Comparison of ENCODE assay signal across 11 cellular contexts in the genomic region with DNA sequence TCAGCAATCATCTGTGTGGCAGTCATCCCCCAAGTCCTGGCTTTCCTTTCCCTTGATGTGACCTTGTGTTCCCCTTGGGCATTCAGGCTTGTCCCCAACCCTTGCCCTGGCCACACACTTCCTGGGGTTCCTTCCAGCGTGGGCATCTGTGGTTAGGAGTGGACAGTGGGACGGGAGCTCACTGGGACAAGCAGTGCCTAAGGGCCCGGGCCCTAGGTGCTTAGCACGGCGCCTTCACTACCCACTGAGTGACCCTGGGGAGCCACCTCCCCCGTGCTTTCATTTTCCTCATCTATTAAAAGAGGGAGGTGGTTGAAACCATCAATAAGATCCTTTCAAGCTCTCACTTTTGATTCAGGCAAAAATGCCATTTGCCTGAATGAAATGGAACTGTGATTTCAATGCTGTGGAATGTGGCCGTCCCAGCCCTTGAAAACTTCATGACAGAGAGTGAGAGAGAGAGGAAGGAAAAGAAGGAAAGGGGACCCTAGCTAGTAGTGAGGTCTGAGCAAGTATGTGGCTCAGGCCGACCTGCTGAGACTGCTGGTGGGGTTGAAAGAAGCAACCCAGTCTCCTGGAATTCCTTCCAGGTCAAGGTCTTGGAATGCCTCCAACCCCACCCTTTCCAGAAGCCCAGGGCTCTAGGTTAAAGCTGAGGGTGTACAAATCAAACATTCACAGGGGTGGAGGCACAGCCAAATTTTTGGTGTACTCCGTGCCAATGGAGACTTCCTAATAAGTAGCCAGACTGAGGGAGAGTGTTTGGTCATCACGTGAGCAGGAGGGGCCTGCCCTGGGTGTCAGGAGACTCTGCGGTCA.
A peak's percentile ranks its signal among the peaks of the same experiment; 100 is the strongest.
DNase-seq lines count a peak whose midpoint lies in the region; ATAC-seq and TF ChIP-seq lines count a peak whose summit lies in the region.
"Had no signal": no experiment of that assay in that cellular context is flagged by ENCODE, and none has a peak within 500 bp of the region (broad histone marks: within the 10 kb centered on the region; RNA-seq: fewer than 3 reads in every experiment).

No MANE protein-coding gene starts in this region.

- H3K4me3 Mint-ChIP-seq in nephron = no peak overlapping the region
- H3K4me3 Mint-ChIP-seq in effector memory CD8-positive, alpha-beta T cell = no peak overlapping the region

- H3K36me3 ChIP-seq in Panc1 (ENCODE audit: control insufficient read depth, insufficient read depth, low read length) = no peaks in the 10 kb centered on the region
- H3K36me3 ChIP-seq: BLaER1 had no signal

- peak overlapping the region; percentile 3; the same call in 1 of the 2 replicates for H3K4me3 ChIP-seq in AG04449 (ENCODE audit: low read depth, low read length)
- H3K4me3 ChIP-seq in Panc1 (ENCODE audit: low read depth in 2 of 2, low read length in 2 of 2) = no peak overlapping the region
- H3K4me3 ChIP-seq in dorsolateral prefrontal cortex = no peak overlapping the region
- H3K4me3 ChIP-seq: BLaER1 had no signal

- no peak for DNase-seq in AG04449 (ENCODE audit: low read depth, low spot score)
- DNase-seq in Panc1 (ENCODE audit: low read depth, low spot score) = no peak
- peak; percentile 23 for DNase-seq in fibroblast of peridontal ligament (ENCODE audit: extremely low read depth)
- no peak for DNase-seq in effector memory CD8-positive, alpha-beta T cell
- no peak for DNase-seq in dorsolateral prefrontal cortex
- DNase-seq: activated T-cell treated with anti-CD3 and anti-CD28 coated beads for 4 hours, small intestine had no signal

- CTCF ChIA-PET in AG04449 (lab: Yijun Ruan, JAX) (interaction anchor here (1.0 to 1.6 kb wide), 3 partner anchors 9 to 66 kb away, joined by 3 to 5 read pairs (median 4); no protein-coding TSS in a partner anchor), Panc1 (lab: Charles Lee) (interaction anchor here (0.5 kb wide), 1 partner anchor 317 kb away, joined by 4 read pairs; no protein-coding TSS in a partner anchor)

- TF ChIP-seq CTCF in AG04449 (IDR thresholded peaks at IDR 0.05; ENCODE audit: insufficient read depth, low read length, missing control alignments) = no peak
- no peak for TF ChIP-seq CTCF in Panc1 (IDR thresholded peaks at IDR 0.05)
- TF ChIP-seq CTCF in nephron (IDR thresholded peaks at IDR 0.05; ENCODE audit: unreplicated experiment in 3 of 3) = no peak
- no peak for TF ChIP-seq CTCF in dorsolateral prefrontal cortex (IDR thresholded peaks at IDR 0.05 in 54 of 56, conservative IDR thresholded peaks at IDR 0.05 in 2 of 56; ENCODE audit: low read depth in 1 of 56, partially characterized antibody in 56 of 56)

- H3K27me3 Mint-ChIP-seq in nephron (ENCODE audit: low read depth) = peaks cover 46% of the 10 kb centered on the region
- peaks cover 0 to 18% of the 10 kb centered on the region in 2 donors for H3K27me3 Mint-ChIP-seq in effector memory CD8-positive, alpha-beta T cell

- intact Hi-C loops in Panc1 (cut with micrococcal nuclease; ENCODE audit: unreplicated experiment) (no loop called here), dorsolateral prefrontal cortex (cut with DNase I) (no loop called here)

- H3K27ac ChIP-seq in Panc1 (ENCODE audit: low read length) (no peak overlapping the region), dorsolateral prefrontal cortex (peak overlapping the region in 3 of 59 donors; percentile 17 to 43 (median 37))
- H3K27ac ChIP-seq: BLaER1 had no signal

- ATAC-seq in Panc1 (0 out of 2 replicates have a peak, but pooled peaks have one; percentile 54), HG03457 (IDR thresholded peaks at IDR 0.05; ENCODE audit: unreplicated experiment) (no peak), GM21576 (IDR thresholded peaks at IDR 0.05; ENCODE audit: unreplicated experiment) (no peak)
- ATAC-seq in effector memory CD8-positive, alpha-beta T cell (replicated peaks) = no peak

- peak overlapping the region in 2 of 3 experiments; percentile 68 for H3K27ac Mint-ChIP-seq in nephron
- no peak overlapping the region for H3K27ac Mint-ChIP-seq in effector memory CD8-positive, alpha-beta T cell

- H3K4me1 ChIP-seq in Panc1 (ENCODE audit: control insufficient read depth, insufficient read depth, low read length) = peaks cover 2% of the 10 kb centered on the region; the same call in 1 of the 2 replicates
- H3K4me1 ChIP-seq: BLaER1 had no signal

- in situ Hi-C loops in Panc1 (cut with HindIII; ENCODE audit: low pct_unique_long_range_greater_than_20kb, low sequenced_read_pairs) = no loop called here

- H3K27me3 ChIP-seq in Panc1 (ENCODE audit: control insufficient read depth, insufficient read depth, low read length) = no peaks in the 10 kb centered on the region
- H3K27me3 ChIP-seq in dorsolateral prefrontal cortex = peaks cover 0 to 8% (median 0%) of the 10 kb centered on the region in 45 donors
- H3K27me3 ChIP-seq: BLaER1 had no signal

- no peaks in the 10 kb centered on the region for H3K9me3 ChIP-seq in Panc1 (ENCODE audit: control insufficient read depth, insufficient read depth, low read depth, low read length)
- H3K9me3 ChIP-seq: BLaER1 had no signal

- H3K4me1 Mint-ChIP-seq in nephron = peaks cover 19% of the 10 kb centered on the region
- peaks cover 0 to 4% of the 10 kb centered on the region in 2 donors for H3K4me1 Mint-ChIP-seq in effector memory CD8-positive, alpha-beta T cell (ENCODE audit: low read depth in 2 of 2)

- H3K36me3 Mint-ChIP-seq in nephron (ENCODE audit: low read depth) = no peaks in the 10 kb centered on the region
- peaks cover 5% of the 10 kb centered on the region for H3K36me3 Mint-ChIP-seq in effector memory CD8-positive, alpha-beta T cell (ENCODE audit: insufficient read depth)

- POLR2A ChIA-PET in AG04449 (lab: Yijun Ruan, JAX) (interaction anchor here (1.1 kb wide), 1 partner anchor 10 kb away, joined by 3 read pairs; no protein-coding TSS in a partner anchor), Panc1 (lab: Charles Lee) (no interaction called here)

- peaks cover 13% of the 10 kb centered on the region for H3K9me3 Mint-ChIP-seq in nephron
- no peaks in the 10 kb centered on the region for H3K9me3 Mint-ChIP-seq in effector memory CD8-positive, alpha-beta T cell

- BruUV-seq in Panc1 (replicated peaks; lab: Mats Ljungman, UMichigan) = no TSS peak

Comparison
In these comparisons a context has a peak if more than half of its experiments do, and no peak if none do; other contexts are left out.
1. H3K27ac Mint-ChIP-seq: peak in nephron (2 of 3); none in effector memory CD8-positive, alpha-beta T cell (0 of 2).